Comparison of ENCODE assay signal across 1 cellular context in genomic region chr12:131084341-131085011, GRCh38.
TF ChIP-seq lines count a peak whose summit lies in the region.

No MANE protein-coding gene starts in this region.

TF ChIP-seq in IMR-90, 13 proteins besides CTCF, POLR2A, EP300 and RAD21 (continued from another document):
- no peak for TF ChIP-seq BHLHE40 (IDR thresholded peaks at IDR 0.05; ENCODE audit: low read depth, low read length)
- TF ChIP-seq RCOR1 (IDR thresholded peaks at IDR 0.05; ENCODE audit: insufficient replicate concordance, low read length), result no peak
- TF ChIP-seq SMC3 (IDR thresholded peaks at IDR 0.05; ENCODE audit: low read depth, low read length), result no peak
- TF ChIP-seq NFE2L2 (IDR thresholded peaks at IDR 0.05; ENCODE audit: low read depth, low read length), result no peak
- TF ChIP-seq MAFK (IDR thresholded peaks at IDR 0.05; ENCODE audit: low read depth, low read length), result no peak
- no peak for TF ChIP-seq MAZ (IDR thresholded peaks at IDR 0.05; ENCODE audit: borderline replicate concordance, low read depth, low read length)
- no peak for TF ChIP-seq FOS (IDR thresholded peaks at IDR 0.05; ENCODE audit: low read depth, low read length)
- TF ChIP-seq, protein P1, sequence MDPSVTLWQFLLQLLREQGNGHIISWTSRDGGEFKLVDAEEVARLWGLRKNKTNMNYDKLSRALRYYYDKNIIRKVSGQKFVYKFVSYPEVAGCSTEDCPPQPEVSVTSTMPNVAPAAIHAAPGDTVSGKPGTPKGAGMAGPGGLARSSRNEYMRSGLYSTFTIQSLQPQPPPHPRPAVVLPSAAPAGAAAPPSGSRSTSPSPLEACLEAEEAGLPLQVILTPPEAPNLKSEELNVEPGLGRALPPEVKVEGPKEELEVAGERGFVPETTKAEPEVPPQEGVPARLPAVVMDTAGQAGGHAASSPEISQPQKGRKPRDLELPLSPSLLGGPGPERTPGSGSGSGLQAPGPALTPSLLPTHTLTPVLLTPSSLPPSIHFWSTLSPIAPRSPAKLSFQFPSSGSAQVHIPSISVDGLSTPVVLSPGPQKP (IDR thresholded peaks at IDR 0.05; ENCODE audit: borderline replicate concordance, low read depth, low read length), result no peak
- TF ChIP-seq, protein P2, sequence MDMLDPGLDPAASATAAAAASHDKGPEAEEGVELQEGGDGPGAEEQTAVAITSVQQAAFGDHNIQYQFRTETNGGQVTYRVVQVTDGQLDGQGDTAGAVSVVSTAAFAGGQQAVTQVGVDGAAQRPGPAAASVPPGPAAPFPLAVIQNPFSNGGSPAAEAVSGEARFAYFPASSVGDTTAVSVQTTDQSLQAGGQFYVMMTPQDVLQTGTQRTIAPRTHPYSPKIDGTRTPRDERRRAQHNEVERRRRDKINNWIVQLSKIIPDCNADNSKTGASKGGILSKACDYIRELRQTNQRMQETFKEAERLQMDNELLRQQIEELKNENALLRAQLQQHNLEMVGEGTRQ (IDR thresholded peaks at IDR 0.05; ENCODE audit: low read depth, low read length), result no peak
- TF ChIP-seq RFX5 (IDR thresholded peaks at IDR 0.05; ENCODE audit: low read depth, low read length), result no peak
- TF ChIP-seq CEBPB (IDR thresholded peaks at IDR 0.05; ENCODE audit: low read depth, low read length), result no peak
- TF ChIP-seq MXI1 (IDR thresholded peaks at IDR 0.05; ENCODE audit: borderline replicate concordance, low read depth, low read length), result no peak
